11 cellular contexts compared by ENCODE assay signal in genomic region chr14:63986789-63987533, GRCh38.
DNase-seq lines count a peak whose midpoint lies in the region; ATAC-seq and TF ChIP-seq lines count a peak whose summit lies in the region.
"Had no signal": no experiment of that assay in that cellular context is flagged by ENCODE, and none has a peak within 500 bp of the region (broad histone marks: within the 10 kb centered on the region; RNA-seq: fewer than 3 reads in every experiment).

No MANE protein-coding gene starts in this region.

- no CpG with 5 or more reads among the region's 15 CpGs for WGBS in neuronal stem cell (ENCODE audit: extremely low coverage in 2 of 2, insufficient read length in 2 of 2, insufficient replicate concordance in 1 of 2), 2 donors

- H3K14ac ChIP-seq in neuronal stem cell (ENCODE audit: low read length), result no peak overlapping the region

- H3K4me3 Mint-ChIP-seq in CD14-positive monocyte, result no peak overlapping the region

- H3K27ac Mint-ChIP-seq in CD14-positive monocyte, result no peak overlapping the region

- no peak overlapping the region for H3K27ac ChIP-seq in neuronal stem cell (replicated peaks; ENCODE audit: low read length)
- no peak overlapping the region for H3K27ac ChIP-seq in WERI-Rb-1
- H3K27ac ChIP-seq: heart left ventricle had no signal

- intact Hi-C loops in CD14-positive monocyte (cut with micrococcal nuclease), result no loop called here

- H3K27me3 ChIP-seq in neuronal stem cell (ENCODE audit: control insufficient read depth in 3 of 3, insufficient read depth in 3 of 3, low read depth in 1 of 3, low read length in 3 of 3) (no peaks in the 10 kb centered on the region), WERI-Rb-1 (ENCODE audit: insufficient read depth, low read depth, severe bottlenecking) (no peaks in the 10 kb centered on the region)
- H3K27me3 ChIP-seq: heart left ventricle had no signal

- no peak overlapping the region for H2BK5ac ChIP-seq in neuronal stem cell (ENCODE audit: low read length)

- peaks cover 2 to 16% (median 2%) of the 10 kb centered on the region in 3 donors for H3K27me3 Mint-ChIP-seq in CD14-positive monocyte (ENCODE audit: low read depth in 3 of 3)

- no peaks in the 10 kb centered on the region for H3K36me3 Mint-ChIP-seq in CD14-positive monocyte

- no peak overlapping the region for H4K8ac ChIP-seq in neuronal stem cell (ENCODE audit: low read depth, low read length)

- no peaks in the 10 kb centered on the region for H3K4me1 ChIP-seq in neuronal stem cell (ENCODE audit: control insufficient read depth in 2 of 2, insufficient read depth in 1 of 2, low read depth in 1 of 2, low read length in 2 of 2)
- H3K4me1 ChIP-seq: heart left ventricle had no signal

- H2AFZ ChIP-seq in neuronal stem cell (ENCODE audit: low read length), result no peak overlapping the region

- H3K4me2 ChIP-seq in neuronal stem cell (ENCODE audit: insufficient read depth, low read length, poor library complexity, severe bottlenecking), result no peak overlapping the region

- H3K4me3 ChIP-seq in neuronal stem cell (ENCODE audit: low read length in 2 of 2) (no peak overlapping the region), WERI-Rb-1 (ENCODE audit: low read depth, low read length) (no peak overlapping the region)
- H3K4me3 ChIP-seq: heart left ventricle had no signal

- ATAC-seq in HG03342 (IDR thresholded peaks at IDR 0.05; ENCODE audit: unreplicated experiment), result no peak
- no peak for ATAC-seq in GM21825 (IDR thresholded peaks at IDR 0.05; ENCODE audit: unreplicated experiment)
- ATAC-seq: heart left ventricle had no signal

- no peaks in the 10 kb centered on the region for H3K9me3 ChIP-seq in neuronal stem cell (replicated peaks in 1 of 2; ENCODE audit: control insufficient read depth in 2 of 2, insufficient read depth in 1 of 2, low read depth in 1 of 2, low read length in 2 of 2)
- no peaks in the 10 kb centered on the region for H3K9me3 ChIP-seq in WERI-Rb-1 (ENCODE audit: severe bottlenecking)
- H3K9me3 ChIP-seq: heart left ventricle had no signal

- peaks cover 0 to 4% (median 0%) of the 10 kb centered on the region in 7 donors for H3K9me3 Mint-ChIP-seq in CD14-positive monocyte

- H3K18ac ChIP-seq in neuronal stem cell (ENCODE audit: low read length), result no peak overlapping the region

- H2AK5ac ChIP-seq in neuronal stem cell (ENCODE audit: low read depth, low read length), result no peak overlapping the region

- no peak overlapping the region for H2BK12ac ChIP-seq in neuronal stem cell (ENCODE audit: low read length)

- H3K4ac ChIP-seq in neuronal stem cell (ENCODE audit: low read length), result no peak overlapping the region

- H2BK120ac ChIP-seq in neuronal stem cell (ENCODE audit: low read depth, low read length), result no peak overlapping the region

- H3K23ac ChIP-seq in neuronal stem cell (ENCODE audit: low read depth, low read length, poor library complexity), result no peak overlapping the region

- peak; percentile 5 for DNase-seq in Daoy (ENCODE audit: low read depth)
- peak; percentile 14 for DNase-seq in NCI-H1436 (lab: John Stamatoyannopoulos, UW)
- DNase-seq in dermis blood vessel endothelial cell, result peak; percentile 19
- peak; percentile 2 for DNase-seq in neuronal stem cell (ENCODE audit: low spot score)
- DNase-seq in CD14-positive monocyte (ENCODE audit: low spot score), result no peak
- DNase-seq in WERI-Rb-1, result no peak
- DNase-seq: central memory CD4-positive, alpha-beta T cell; heart left ventricle; stimulated activated CD4-positive, alpha-beta T cell treated with anti-CD3 and anti-CD28 coated beads, Interleukin-12 subunit alpha, Interleukin-12 subunit beta, amount 100 ng/mL, for 4 hours had no signal

- H3K36me3 ChIP-seq in neuronal stem cell (replicated peaks in 1 of 2; ENCODE audit: control insufficient read depth in 2 of 2, insufficient read depth in 2 of 2, low read length in 2 of 2) (peaks cover 6 to 78% of the 10 kb centered on the region in 2 donors), WERI-Rb-1 (peaks cover 16% of the 10 kb centered on the region)

- TF ChIP-seq CTCF in CD14-positive monocyte (IDR thresholded peaks at IDR 0.05), result no peak
- TF ChIP-seq CTCF in WERI-Rb-1 (IDR thresholded peaks at IDR 0.05; ENCODE audit: low read depth, low read length), result no peak

- H2BK15ac ChIP-seq in neuronal stem cell (ENCODE audit: low read length), result no peak overlapping the region

- H4K91ac ChIP-seq in neuronal stem cell (ENCODE audit: low read depth, low read length, poor library complexity), result no peak overlapping the region

- H3K9ac ChIP-seq in neuronal stem cell (ENCODE audit: low read depth, low read length, poor library complexity), result no peak overlapping the region

- H3K4me1 Mint-ChIP-seq in CD14-positive monocyte, result peaks cover 2% of the 10 kb centered on the region

- H3K79me1 ChIP-seq in neuronal stem cell (ENCODE audit: low read depth, low read length), result no peaks in the 10 kb centered on the region

Comparison
In these comparisons a context has a peak if more than half of its experiments do, and no peak if none do; other contexts are left out.
1. DNase-seq: peak in Daoy (single experiment), NCI-H1436 (single experiment), dermis blood vessel endothelial cell (single experiment) and neuronal stem cell (single experiment); none in CD14-positive monocyte (single experiment) and WERI-Rb-1 (single experiment).